11 cellular contexts compared by ENCODE assay signal in the genomic region with DNA sequence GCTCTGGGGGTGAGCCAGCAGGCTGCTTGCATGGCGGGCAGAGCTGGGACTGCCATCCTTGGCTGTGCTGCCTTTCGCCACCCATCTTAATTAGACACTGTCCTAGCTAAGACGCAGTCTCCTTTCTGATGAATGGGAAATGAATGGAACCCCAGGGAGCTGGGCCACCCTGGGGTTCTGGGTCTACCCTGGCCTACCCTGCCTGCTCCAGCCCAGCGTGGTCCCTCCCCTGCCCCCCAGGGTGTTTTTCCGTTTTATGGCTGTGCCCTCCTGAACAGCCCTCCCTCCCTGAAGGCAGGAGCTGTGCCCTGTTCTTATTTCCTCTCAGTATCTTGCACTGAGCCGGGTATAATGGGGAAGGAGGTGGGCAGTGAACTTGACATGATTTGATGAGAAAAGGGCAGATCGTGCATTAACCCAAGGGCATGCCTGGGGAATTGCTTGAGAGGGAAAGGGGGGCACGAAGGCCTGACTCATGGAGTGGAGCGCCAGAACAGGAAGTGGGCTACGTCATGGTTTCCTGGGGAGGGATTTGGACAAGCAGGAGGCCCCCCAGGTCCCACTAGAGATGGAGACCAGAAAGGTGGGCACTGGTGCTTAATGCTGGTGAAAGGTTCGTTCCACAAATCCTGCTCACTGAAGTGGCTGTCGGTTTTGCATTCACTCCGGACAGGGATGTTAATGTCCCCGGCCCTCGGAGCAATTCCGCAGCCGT.
A peak's percentile ranks its signal among the peaks of the same experiment; 100 is the strongest.
DNase-seq lines count a peak whose midpoint lies in the region; ATAC-seq, FAIRE-seq and TF ChIP-seq lines count a peak whose summit lies in the region.
"Had no signal": no experiment of that assay in that cellular context is flagged by ENCODE, and none has a peak within 500 bp of the region (broad histone marks: within the 10 kb centered on the region; RNA-seq: fewer than 3 reads in every experiment).

No MANE protein-coding gene starts in this region.

- H3K36me3 ChIP-seq in left ventricle myocardium inferior (no peaks in the 10 kb centered on the region), SK-N-MC (ENCODE audit: insufficient read depth, low read length) (no peaks in the 10 kb centered on the region), gastroesophageal sphincter (no peaks in the 10 kb centered on the region), tibial nerve (no peaks in the 10 kb centered on the region)
- H3K36me3 ChIP-seq: pancreas had no signal

- intact Hi-C loops in Right ventricle myocardium inferior (cut with DNase I), result no loop called here
- intact Hi-C loops in left ventricle myocardium inferior (cut with micrococcal nuclease), result no loop called here

- no peak for TF ChIP-seq POLR2A in gastroesophageal sphincter (IDR thresholded peaks at IDR 0.05)
- no peak for TF ChIP-seq POLR2A in tibial nerve (IDR thresholded peaks at IDR 0.05)

- TF ChIP-seq CTCF in left ventricle myocardium inferior (IDR thresholded peaks at IDR 0.05; ENCODE audit: borderline replicate concordance) (no peak), gastroesophageal sphincter (IDR thresholded peaks at IDR 0.05) (no peak), tibial nerve (IDR thresholded peaks at IDR 0.05) (no peak)

- 80 to 91% methylated on average over 2 to 7 of the region's 17 CpGs for WGBS in gastroesophageal sphincter (ENCODE audit: low coverage in 1 of 2), 2 donors
- WGBS in tibial nerve, 2 donors, result 53 to 56% methylated on average over 17 of the region's 17 CpGs

- peaks cover 15% of the 10 kb centered on the region for H3K4me1 ChIP-seq in left ventricle myocardium inferior
- peaks cover 0 to 58% (median 16%) of the 10 kb centered on the region in 3 donors for H3K4me1 ChIP-seq in gastroesophageal sphincter
- peaks cover 5 to 96% (median 58%) of the 10 kb centered on the region in 4 donors for H3K4me1 ChIP-seq in tibial nerve
- H3K4me1 ChIP-seq: pancreas had no signal

- H3K4me3 ChIP-seq in left ventricle myocardium inferior, result no peak overlapping the region
- H3K4me3 ChIP-seq in SK-N-MC, result peak overlapping the region; percentile 64
- H3K4me3 ChIP-seq in gastroesophageal sphincter, result no peak overlapping the region
- H3K4me3 ChIP-seq in tibial nerve, result no peak overlapping the region
- H3K4me3 ChIP-seq: pancreas had no signal

- H3K27me3 ChIP-seq in left ventricle myocardium inferior (ENCODE audit: low read depth) (peaks cover 12% of the 10 kb centered on the region), gastroesophageal sphincter (no peaks in the 10 kb centered on the region), tibial nerve (no peaks in the 10 kb centered on the region)
- H3K27me3 ChIP-seq: pancreas had no signal

- H3K9ac ChIP-seq in SK-N-MC (ENCODE audit: insufficient read length), result peak overlapping the region; percentile 31

- no peak for FAIRE-seq in urothelium cell line (lab: Jason Lieb, UNC)
- FAIRE-seq: pancreas had no signal

- H3K27ac ChIP-seq in left ventricle myocardium inferior (replicated peaks) (no peak overlapping the region), SK-N-MC (peak overlapping the region; percentile 92), gastroesophageal sphincter (peak overlapping the region in 3 of 4 donors; percentile 36 to 58 (median 39)), tibial nerve (peak overlapping the region; percentile 54 to 93 (median 79))
- H3K27ac ChIP-seq: pancreas had no signal

- ATAC-seq in Right ventricle myocardium inferior (no peak), gastroesophageal sphincter (no peak), left lobe of liver (no peak)

- no peaks in the 10 kb centered on the region for H3K9me3 ChIP-seq in left ventricle myocardium inferior (replicated peaks)
- no peaks in the 10 kb centered on the region for H3K9me3 ChIP-seq in SK-N-MC (ENCODE audit: low read depth, low read length)
- H3K9me3 ChIP-seq in gastroesophageal sphincter, result no peaks in the 10 kb centered on the region
- H3K9me3 ChIP-seq in tibial nerve, result no peaks in the 10 kb centered on the region
- H3K9me3 ChIP-seq: pancreas had no signal

- peak; percentile 35 for DNase-seq in Right ventricle myocardium inferior (ENCODE audit: missing footprints)
- DNase-seq in left ventricle myocardium inferior, result no peak
- no peak for DNase-seq in SK-N-MC (ENCODE audit: low read depth, low spot score)
- no peak for DNase-seq in tibial nerve (ENCODE audit: low spot score in 2 of 2)
- DNase-seq in left lobe of liver (ENCODE audit: low spot score), result no peak
- no peak for DNase-seq in NCI-H524 treated with DMSO at 0.1 percent for 48 hours (lab: John Stamatoyannopoulos, UW)
- no peak for DNase-seq in urothelium cell line (ENCODE audit: low spot score)
- DNase-seq: activated CD8-positive, alpha-beta memory T cell treated with anti-CD3 and anti-CD28 coated beads, Interleukin-2, amount 50 U/mL, for 4 hours; pancreas; stimulated activated CD8-positive, alpha-beta memory T cell treated with anti-CD3 and anti-CD28 coated beads, Interleukin-4, amount 100 ng/mL, for 48 hours had no signal

- TF ChIP-seq EP300 in gastroesophageal sphincter (IDR thresholded peaks at IDR 0.05) (no peak), tibial nerve (IDR thresholded peaks at IDR 0.05) (no peak)
